In the genomic region with DNA sequence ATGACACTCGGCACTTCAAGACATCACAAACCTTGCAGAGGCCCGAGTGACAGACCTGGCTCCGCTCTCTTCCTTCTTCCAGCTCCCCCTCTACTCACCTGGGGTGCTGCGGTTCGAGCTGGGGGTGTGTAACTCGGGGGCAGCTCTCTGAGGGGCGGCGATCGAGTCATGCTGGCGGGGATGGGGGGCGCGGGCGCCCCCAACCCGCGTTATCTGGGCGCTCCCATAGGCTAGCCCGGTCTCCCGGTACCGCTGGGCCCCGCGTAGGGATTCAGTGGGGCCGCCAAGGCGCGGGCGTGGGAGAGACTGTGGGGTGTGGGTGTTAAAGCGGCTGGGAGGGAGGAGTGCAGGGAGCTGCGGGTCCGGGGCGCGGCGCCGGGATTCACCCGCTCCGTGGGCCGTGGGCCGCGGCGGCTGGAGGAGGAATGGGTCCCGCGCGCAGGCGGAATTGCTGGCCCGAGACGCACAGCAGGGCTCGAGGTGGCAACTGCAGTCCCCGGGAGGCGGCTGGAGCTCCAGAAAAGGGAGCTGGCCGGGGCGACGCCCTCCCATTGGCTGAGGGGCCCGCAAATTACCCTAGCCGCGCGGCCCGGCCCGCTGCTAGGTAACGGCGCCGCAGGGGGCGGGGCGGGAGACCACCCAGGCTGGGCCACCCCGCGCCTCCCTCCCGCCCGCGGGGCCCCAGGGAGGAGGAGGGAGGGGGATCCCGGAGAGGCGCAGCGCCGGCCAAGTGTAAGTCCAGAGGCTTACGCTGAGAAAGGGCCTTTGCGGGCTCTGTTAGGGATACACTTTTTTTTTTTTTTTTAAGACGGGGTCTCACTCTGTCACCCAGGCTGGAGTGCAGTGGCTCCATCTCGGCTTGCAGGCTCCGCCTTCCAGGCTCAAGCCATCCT, we compare ENCODE assay signal across 8 cellular contexts. TPM values are rescaled to one million over a fixed set of nuclear protein-coding genes. Genes with fewer than 3 reads are reported as not detected.
DNase-seq lines count a peak whose midpoint lies in the region; ATAC-seq, FAIRE-seq and TF ChIP-seq lines count a peak whose summit lies in the region.

Gene PTCH2 (minus strand): TSS at position 491 of the 893 bp plus-strand sequence. CDS start 321 bp downstream, at position 170.

- H3K4me1 ChIP-seq in cardiac muscle cell (ENCODE audit: low read depth) (no peaks in the 10 kb centered on the region), small intestine (ENCODE audit: control insufficient read depth in 2 of 2, insufficient read depth in 1 of 2, low read depth in 1 of 2, low read length in 1 of 2) (no peaks in the 10 kb centered on the region)

- peak within 1 kb of the TSS; percentile 34 for H3K27ac Mint-ChIP-seq in osteocyte (ENCODE audit: unreplicated experiment)

- ATAC-seq in HG03460 (IDR thresholded peaks at IDR 0.05; ENCODE audit: unreplicated experiment) = no peak

- no peak for DNase-seq in AG09309 (ENCODE audit: low read depth)
- peak; percentile 79 for DNase-seq in GM13976 (ENCODE audit: low spot score)
- peak; percentile 25 for DNase-seq in NCI-H524 treated with DMSO at 0.1 percent for 48 hours (lab: John Stamatoyannopoulos, UW)
- peak; percentile 54 for DNase-seq in amniotic epithelial cell (ENCODE audit: low read depth)
- DNase-seq in cardiac muscle cell (ENCODE audit: low read depth in 1 of 2, low spot score in 1 of 2) = peak; percentile 88 to 96
- DNase-seq in osteocyte (ENCODE audit: extremely low spot score, unreplicated experiment) = peak; percentile 91
- DNase-seq in small intestine = no peak

- H3K36me3 ChIP-seq in cardiac muscle cell (no peaks in the 10 kb centered on the region), small intestine (ENCODE audit: control insufficient read depth in 2 of 2, insufficient read depth in 2 of 2, low read length in 2 of 2) (no peaks in the 10 kb centered on the region)

- peak within 1 kb of the TSS; percentile 53 for H3K4me3 ChIP-seq in AG09309 (ENCODE audit: control insufficient read depth, low read depth, low read length)
- H3K4me3 ChIP-seq in cardiac muscle cell = peak within 1 kb of the TSS; percentile 54
- peak within 1 kb of the TSS in 1 of 2 donors; percentile 46 for H3K4me3 ChIP-seq in small intestine (ENCODE audit: low read depth in 1 of 2, low read length in 2 of 2)

- peaks cover 2% of the 10 kb centered on the region for H3K36me3 Mint-ChIP-seq in osteocyte (ENCODE audit: unreplicated experiment)

- 2 to 4% (median 3%) methylated on average over 64 to 75 of the region's 75 CpGs for WGBS in small intestine, 3 donors

- H3K9me3 ChIP-seq in cardiac muscle cell (ENCODE audit: low read depth) (no peaks in the 10 kb centered on the region), small intestine (ENCODE audit: control insufficient read depth, low read depth) (no peaks in the 10 kb centered on the region)

- H3K27ac ChIP-seq in cardiac muscle cell = no peak within 1 kb of the TSS
- no peak within 1 kb of the TSS for H3K27ac ChIP-seq in small intestine (ENCODE audit: low read depth in 1 of 2, low read length in 1 of 2)

- TF ChIP-seq CTCF in AG09309 (IDR thresholded peaks at IDR 0.05; ENCODE audit: control insufficient read depth, insufficient read depth, low read depth, low read length, missing control alignments) (no peak), GM13976 (IDR thresholded peaks at IDR 0.05; ENCODE audit: borderline replicate concordance, control extremely low read depth, extremely low read depth, insufficient read depth, missing control alignments) (no peak), cardiac muscle cell (IDR thresholded peaks at IDR 0.05; ENCODE audit: low read depth, low read length) (no peak), osteocyte (IDR thresholded peaks at IDR 0.05) (no peak)

- no peaks in the 10 kb centered on the region for H3K9me3 Mint-ChIP-seq in osteocyte (ENCODE audit: unreplicated experiment)

- H3K4me3 Mint-ChIP-seq in osteocyte (ENCODE audit: unreplicated experiment) = peak within 1 kb of the TSS; percentile 69

- FAIRE-seq in small intestine (lab: Jason Lieb, UNC) = no peak

- H3K4me1 Mint-ChIP-seq in osteocyte (ENCODE audit: unreplicated experiment) = peaks cover 12% of the 10 kb centered on the region

- H3K27me3 ChIP-seq in cardiac muscle cell = no peaks in the 10 kb centered on the region
- H3K27me3 ChIP-seq in small intestine (ENCODE audit: control insufficient read depth in 2 of 2, insufficient read depth in 2 of 2, low read length in 2 of 2) = no peaks in the 10 kb centered on the region

- in situ Hi-C loops in GM13976 (cut with MboI; ENCODE audit: low sequenced_read_pairs, unreplicated experiment) = no loop called here

- no peaks in the 10 kb centered on the region for H3K27me3 Mint-ChIP-seq in osteocyte (ENCODE audit: unreplicated experiment)

RNA-seq across cellular contexts. Expression of gene PTCH2, which starts in this region (rescaled TPM):
- total RNA-seq in cardiac muscle cell (0.53 and 0.66 TPM in 2 replicates), osteocyte (1.4 TPM in 2 replicates)
- polyA plus RNA-seq in cardiac muscle cell (0.65 and 0.97 TPM in 2 replicates), small intestine (under 1 TPM; 0.27 to 0.45 (median 0.27) TPM)

Comparison
In these comparisons a context has a peak if more than half of its experiments do, and no peak if none do; other contexts are left out.
1. Peak in DNase-seq and H3K4me3 ChIP-seq in cardiac muscle cell; RNA of the gene not detected or under 1 TPM.
2. DNase-seq: peak in GM13976 (single experiment), NCI-H524 treated with DMSO at 0.1 percent for 48 hours (single experiment), amniotic epithelial cell (single experiment) and osteocyte (single experiment); none in AG09309 (single experiment) and small intestine (single experiment).